In the genomic region with DNA sequence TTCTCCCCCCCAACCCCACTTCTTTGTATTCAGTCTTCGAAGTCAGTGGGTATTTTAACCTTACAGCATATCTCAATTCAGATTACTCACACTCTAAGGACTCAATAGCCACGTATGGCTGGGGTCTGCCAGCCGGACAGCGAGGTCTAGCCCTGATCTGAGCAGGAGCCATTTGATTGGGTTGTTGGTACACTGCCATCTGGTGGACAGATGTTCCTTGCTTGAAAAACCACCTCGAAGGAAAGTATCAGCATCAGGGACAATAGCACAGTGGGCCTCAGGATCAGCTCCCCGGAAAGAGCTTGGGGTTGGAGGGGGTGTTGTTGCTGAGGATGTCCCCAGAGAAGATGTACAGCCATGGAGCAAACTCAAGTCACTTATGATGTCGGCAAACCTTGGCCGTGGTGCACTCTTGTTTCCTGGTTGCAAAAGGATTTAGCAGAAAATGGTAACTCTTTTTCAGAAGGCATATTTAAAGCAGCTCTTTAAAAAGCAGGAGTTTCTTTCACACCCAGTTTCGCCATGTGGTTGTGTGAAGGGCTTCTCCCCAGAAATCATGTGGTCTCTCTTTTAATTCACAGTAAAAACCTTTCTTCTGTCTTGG, we compare ENCODE assay signal across 9 cellular contexts. TPM values are rescaled to one million over a fixed set of nuclear protein-coding genes. Genes with fewer than 3 reads are reported as not detected.
DNase-seq lines count a peak whose midpoint lies in the region; ATAC-seq lines count a peak whose summit lies in the region.
"Had no signal": no experiment of that assay in that cellular context is flagged by ENCODE, and none has a peak within 500 bp of the region (broad histone marks: within the 10 kb centered on the region; RNA-seq: fewer than 3 reads in every experiment).

No MANE protein-coding gene starts in this region.

- DNase-seq in NCI-H1417 (lab: John Stamatoyannopoulos, UW) (peak; percentile 4 to 61 (median 36)), NCI-H1417 treated with DMSO at 0.1 percent for 48 hours (lab: John Stamatoyannopoulos, UW) (no peak), RKO (ENCODE audit: low spot score) (peak; percentile 68), activated T-helper 1 cell treated with Interleukin-2 at 50 U/mL for 16 hours (ENCODE audit: low read depth) (peak; percentile 9), fibroblast of the conjunctiva (ENCODE audit: low read depth) (peak; percentile 68), non-pigmented ciliary epithelial cell (ENCODE audit: low read depth) (peak; percentile 32), aorta (peak in 1 of 2 donors; percentile 63)
- DNase-seq in Jurkat, Clone E6-1 (ENCODE audit: low read depth, low spot score): peak; percentile 59

- ATAC-seq in aorta (ENCODE audit: low FRiP score): peak; percentile 80

- H3K36me3 ChIP-seq in aorta (ENCODE audit: control insufficient read depth in 1 of 2, insufficient read depth in 2 of 2, low read length in 1 of 2): no peaks in the 10 kb centered on the region
- H3K36me3 ChIP-seq: BLaER1 treated with 17β-estradiol and CSF1 and Interleukin-3, amounts not matched to agents 10 nM and 100 nM had no signal

- no peak overlapping the region for H3K27ac ChIP-seq in aorta (ENCODE audit: low read depth in 1 of 2, low read length in 2 of 2)
- H3K27ac ChIP-seq: BLaER1 treated with 17β-estradiol and CSF1 and Interleukin-3, amounts not matched to agents 10 nM and 100 nM had no signal

- H3K9me3 ChIP-seq in aorta (ENCODE audit: control insufficient read depth, low read length): no peaks in the 10 kb centered on the region
- H3K9me3 ChIP-seq: BLaER1 treated with 17β-estradiol and CSF1 and Interleukin-3, amounts not matched to agents 10 nM and 100 nM had no signal

- H3K4me1 ChIP-seq in aorta (ENCODE audit: control insufficient read depth in 1 of 2, insufficient read depth in 2 of 2, low read length in 2 of 2): no peaks in the 10 kb centered on the region

- H3K27me3 ChIP-seq in aorta (ENCODE audit: control insufficient read depth in 1 of 2, insufficient read depth in 2 of 2, low read length in 1 of 2): no peaks in the 10 kb centered on the region
- H3K27me3 ChIP-seq: BLaER1 treated with 17β-estradiol and CSF1 and Interleukin-3, amounts not matched to agents 10 nM and 100 nM had no signal

- no peak overlapping the region for H3K4me3 ChIP-seq in Jurkat, Clone E6-1 (ENCODE audit: low read length)
- H3K4me3 ChIP-seq in aorta (ENCODE audit: low read length in 2 of 2): no peak overlapping the region
- H3K4me3 ChIP-seq: BLaER1 treated with 17β-estradiol and CSF1 and Interleukin-3, amounts not matched to agents 10 nM and 100 nM had no signal

- intact Hi-C loops in aorta (cut with DNase I): loop anchor here (1.0 to 10.0 kb wide), 4 partner anchors 152 to 316 kb away; a partner anchor contains a TSS

- WGBS in aorta, 2 donors: 28 to 30% methylated on average over 9 of the region's 9 CpGs

RNA-seq across cellular contexts. Expression of a gene that starts 31.7 kb away (rescaled TPM):
- polyA plus RNA-seq in Jurkat, Clone E6-1 (2012; ENCODE audit: insufficient read depth, insufficient read length): 1.8 TPM
- 10 to 100 TPM; 30.0 to 63.3 TPM for total RNA-seq in aorta
- polyA plus RNA-seq in aorta: 10 to 100 TPM; 19.7 to 42.8 TPM
